8 cellular contexts compared by ENCODE assay signal in genomic region chrX:71144651-71145050, GRCh38. TPM values are rescaled to one million over a fixed set of nuclear protein-coding genes. Genes with fewer than 3 reads are reported as not detected.
DNase-seq lines count a peak whose midpoint lies in the region; ATAC-seq and TF ChIP-seq lines count a peak whose summit lies in the region.

Gene NLGN3 (plus strand): TSS chrX:71144841. CDS start chrX:71147750, 2,909 bp downstream.

- peaks cover 37% of the 10 kb centered on the region for H3K36me3 ChIP-seq in BLaER1

- DNase-seq in NCI-H2227 (lab: John Stamatoyannopoulos, UW; ENCODE audit: unreplicated experiment) = peak; percentile 68
- DNase-seq in fibroblast of villous mesenchyme (ENCODE audit: low read depth) = no peak
- DNase-seq in nucleus accumbens (lab: John Stamatoyannopoulos, UW) = peak in 48 of 56 donors; percentile 0 to 71 (median 31)
- DNase-seq in NCI-H226 = no peak
- DNase-seq in NCI-H1092 (lab: John Stamatoyannopoulos, UW) = no peak

- H3K4me3 ChIP-seq in BLaER1 (no peak within 1 kb of the TSS), fibroblast of villous mesenchyme (ENCODE audit: low read depth, low read length) (peak within 1 kb of the TSS; percentile 23)

- peaks cover 41% of the 10 kb centered on the region for H3K27me3 ChIP-seq in BLaER1

- no peak for TF ChIP-seq CTCF in fibroblast of villous mesenchyme (IDR thresholded peaks at IDR 0.05; ENCODE audit: insufficient read depth, low read depth, low read length)

- no peak within 1 kb of the TSS for H3K27ac ChIP-seq in BLaER1

- H3K9ac ChIP-seq in BLaER1 = no peak within 1 kb of the TSS

- peaks cover 27% of the 10 kb centered on the region for H3K4me1 ChIP-seq in BLaER1

- no peaks in the 10 kb centered on the region for H3K9me3 ChIP-seq in BLaER1

- no peak for ATAC-seq in HG02852 (IDR thresholded peaks at IDR 0.05; ENCODE audit: unreplicated experiment)
- ATAC-seq in GM18907 (IDR thresholded peaks at IDR 0.05; ENCODE audit: unreplicated experiment) = no peak

- peaks cover 7% of the 10 kb centered on the region; the same call in 1 of the 2 replicates for H4K20me1 ChIP-seq in BLaER1

- H3K4me2 ChIP-seq in BLaER1 = peak within 1 kb of the TSS; percentile 28

RNA-seq across cellular contexts. Expression of gene NLGN3, which starts in this region (rescaled TPM):
- total RNA-seq in fibroblast of villous mesenchyme = 0.32 and 0.43 TPM in 2 replicates

Comparison
In these comparisons a context has a peak if more than half of its experiments do, and no peak if none do; other contexts are left out.
1. DNase-seq: peak in NCI-H2227 (single experiment) and nucleus accumbens (48 of 56); none in fibroblast of villous mesenchyme (single experiment), NCI-H226 (single experiment) and NCI-H1092 (single experiment).